In genomic region chr19:13814550-13814949, GRCh38 we compare ENCODE assay signal across 23 cellular contexts. TPM values are rescaled to one million over a fixed set of nuclear protein-coding genes. Genes with fewer than 3 reads are reported as not detected.
A peak's percentile ranks its signal among the peaks of the same experiment; 100 is the strongest.
DNase-seq lines count a peak whose midpoint lies in the region; ATAC-seq, FAIRE-seq and TF ChIP-seq lines count a peak whose summit lies in the region.
"Had no signal": no experiment of that assay in that cellular context is flagged by ENCODE, and none has a peak within 500 bp of the region (broad histone marks: within the 10 kb centered on the region; RNA-seq: fewer than 3 reads in every experiment).

No MANE protein-coding gene starts in this region.

- DNase-seq in Right ventricle myocardium inferior (ENCODE audit: missing footprints) (peak; percentile 56), left ventricle myocardium inferior (no peak), H1 (ENCODE audit: low read depth in 1 of 2, low spot score in 2 of 2) (no peak), osteoblast (ENCODE audit: insufficient read length, low spot score, missing footprints) (peak; percentile 27)
- DNase-seq in activated CD4-positive, alpha-beta T cell treated with anti-CD3 and anti-CD28 coated beads, Interleukin-2, amount 10 ng/mL, durations not matched to agents 24 days and 14 days = no peak
- no peak for DNase-seq in activated naive CD4-positive, alpha-beta T cell treated with anti-CD3 and anti-CD28 coated beads for 36 hours
- DNase-seq: Caco-2; CD4-positive, CD25-positive, alpha-beta regulatory T cell; CD8-positive, alpha-beta T cell; DMS153; DND-41; HFFc6 had no signal

- H4K91ac ChIP-seq in H1 (replicated peaks; ENCODE audit: insufficient read length, low read length) = no peak overlapping the region

- no peak for TF ChIP-seq POLR2A in H1 (IDR thresholded peaks at IDR 0.05; ENCODE audit: control extremely low read depth in 1 of 2, low read depth in 2 of 2, low read length in 2 of 2)

- H3K9ac ChIP-seq in H1 (replicated peaks in 1 of 4; ENCODE audit: extremely low read depth in 1 of 4, low read depth in 3 of 4, low read length in 3 of 4) = no peak overlapping the region
- H3K9ac ChIP-seq: BLaER1 had no signal

- H2AFZ ChIP-seq in H1 (ENCODE audit: low read length) (no peak overlapping the region), osteoblast (ENCODE audit: low read length) (no peak overlapping the region)
- H2AFZ ChIP-seq: GM23338 had no signal

- H3K79me1 ChIP-seq in H1 (ENCODE audit: low read depth, low read length) = peaks cover 3% of the 10 kb centered on the region; the same call in 1 of the 2 replicates

- H3K4me1 ChIP-seq in left ventricle myocardium inferior = no peaks in the 10 kb centered on the region
- H3K4me1 ChIP-seq in H1 (replicated peaks in 1 of 4; ENCODE audit: control insufficient read depth in 3 of 4, insufficient read depth in 4 of 4, low read length in 3 of 4) = peaks cover 0 to 5% (median 4%) of the 10 kb centered on the region in 4 experiments; a peak in 5 of 7 replicates
- H3K4me1 ChIP-seq in osteoblast (ENCODE audit: insufficient read depth, low read length) = no peaks in the 10 kb centered on the region
- H3K4me1 ChIP-seq: Caco-2 had no signal

- H2BK15ac ChIP-seq in H1 (ENCODE audit: low read length) = no peak overlapping the region

- no peak overlapping the region for H3K4ac ChIP-seq in H1 (replicated peaks; ENCODE audit: insufficient read length, low read depth, low read length)

- no peak overlapping the region for H2AK5ac ChIP-seq in H1 (ENCODE audit: low read depth, low read length)

- no peak overlapping the region for H3K18ac ChIP-seq in H1 (ENCODE audit: extremely low read depth, low read length)

- POLR2A ChIA-PET in H1 (lab: Charles Lee; ENCODE audit: partially characterized antibody) = interaction anchor here (0.6 to 7.7 kb wide), 6 partner anchors 9 to 32 kb away, joined by 3 to 55 read pairs (median 16); partner anchors contain the start of gene ZSWIM4

- ATAC-seq in Right ventricle myocardium inferior (no peak), GM21723 (IDR thresholded peaks at IDR 0.05; ENCODE audit: unreplicated experiment) (no peak)
- ATAC-seq: CD8-positive, alpha-beta T cell; GM23338; HCT116 had no signal

- no peak overlapping the region for H4K5ac ChIP-seq in H1 (ENCODE audit: insufficient read length, low read depth, low read length)

- no peaks in the 10 kb centered on the region for H3K27me3 Mint-ChIP-seq in activated CD4-positive, alpha-beta T cell treated with anti-CD3 and anti-CD28 coated beads, Interleukin-2, amount 10 ng/mL, durations not matched to agents 24 days and 14 days
- H3K27me3 Mint-ChIP-seq in activated naive CD4-positive, alpha-beta T cell treated with anti-CD3 and anti-CD28 coated beads for 36 hours (ENCODE audit: low read depth) = no peaks in the 10 kb centered on the region
- H3K27me3 Mint-ChIP-seq: B cell; CD4-positive, CD25-positive, alpha-beta regulatory T cell had no signal

- TF ChIP-seq RAD21 in H1 (IDR thresholded peaks at IDR 0.05 in 1 of 2, conservative IDR thresholded peaks at IDR 0.05 in 1 of 2; ENCODE audit: low read depth in 2 of 2, low read length in 2 of 2) = no peak

- intact Hi-C loops in Right ventricle myocardium inferior (cut with DNase I) (no loop called here), left ventricle myocardium inferior (cut with micrococcal nuclease) (no loop called here)
- intact Hi-C loops in activated CD4-positive, alpha-beta T cell treated with anti-CD3 and anti-CD28 coated beads, Interleukin-2, amount 10 ng/mL, durations not matched to agents 24 days and 14 days (cut with micrococcal nuclease) = no loop called here
- intact Hi-C loops in activated naive CD4-positive, alpha-beta T cell treated with anti-CD3 and anti-CD28 coated beads for 36 hours (cut with micrococcal nuclease) = no loop called here

- CTCF ChIA-PET in H1 (lab: Charles Lee; ENCODE audit: partially characterized antibody) = interaction anchor here (0.6 to 3.8 kb wide), 7 partner anchors 8 to 208 kb away, joined by 3 to 20 read pairs (median 4); no protein-coding TSS in a partner anchor
- CTCF ChIA-PET in activated naive CD4-positive, alpha-beta T cell treated with anti-CD3 and anti-CD28 coated beads for 36 hours (lab: Charles Lee) = interaction anchor here (0.6 to 1.0 kb wide), 3 partner anchors 48 to 1047 kb away, joined by 3 to 6 read pairs (median 4); no protein-coding TSS in a partner anchor

- H3K23me2 ChIP-seq in H1 (ENCODE audit: low read depth, low read length) = peaks cover 7% of the 10 kb centered on the region; the same call in 1 of the 2 replicates

- H3K4me2 ChIP-seq in H1 (ENCODE audit: insufficient read depth in 1 of 2, low read depth in 2 of 2, low read length in 2 of 2) (no peak overlapping the region), osteoblast (ENCODE audit: insufficient read depth, low read length) (no peak overlapping the region)
- H3K4me2 ChIP-seq: BLaER1, GM23338 had no signal

- WGBS in H1 (ENCODE audit: extremely low coverage in 1 of 2, insufficient coverage in 1 of 2, insufficient read length in 1 of 2, insufficient replicate concordance in 2 of 2, low coverage in 1 of 2, low lambda C conversion rate in 2 of 2, missing lambda C conversion rate in 1 of 2), 2 experiments = 95% methylated on average over 21 of the region's 21 CpGs; no CpG with 5 or more reads in 1 of the 2 experiments

- no peak for TF ChIP-seq EP300 in H1 (IDR thresholded peaks at IDR 0.05; ENCODE audit: borderline replicate concordance in 1 of 2, low read depth in 2 of 2, low read length in 2 of 2)

- H3K27ac ChIP-seq in left ventricle myocardium inferior (replicated peaks) (no peak overlapping the region), H1 (ENCODE audit: low read depth, low read length) (no peak overlapping the region), osteoblast (ENCODE audit: low read depth, low read length) (no peak overlapping the region)
- H3K27ac ChIP-seq: 22Rv1, BLaER1, C4-2B had no signal

- H2BK5ac ChIP-seq in H1 (ENCODE audit: low read depth, low read length) = no peak overlapping the region

- no peak overlapping the region for H2BK20ac ChIP-seq in H1 (ENCODE audit: low read length)

- H3K14ac ChIP-seq in H1 (ENCODE audit: insufficient read length) = no peak overlapping the region

- no peak for TF ChIP-seq CTCF in left ventricle myocardium inferior (IDR thresholded peaks at IDR 0.05; ENCODE audit: borderline replicate concordance)
- TF ChIP-seq CTCF in H1 (IDR thresholded peaks at IDR 0.05; ENCODE audit: control extremely low read depth in 1 of 3, insufficient read depth in 1 of 3, low read depth in 1 of 3, low read length in 3 of 3) = no peak
- TF ChIP-seq CTCF in osteoblast (IDR thresholded peaks at IDR 0.05; ENCODE audit: extremely low read depth, low read depth, low read length) = no peak

- H3K36me3 ChIP-seq in left ventricle myocardium inferior = peaks cover 32% of the 10 kb centered on the region
- peaks cover 2 to 30% (median 8%) of the 10 kb centered on the region in 4 experiments; a peak in 5 of 8 replicates for H3K36me3 ChIP-seq in H1 (ENCODE audit: control insufficient read depth in 2 of 4, insufficient read depth in 4 of 4, low read length in 3 of 4)
- peaks cover 33% of the 10 kb centered on the region for H3K36me3 ChIP-seq in osteoblast (ENCODE audit: insufficient read depth, low read length)

- no peak for FAIRE-seq in H1 (lab: Jason Lieb, UNC)
- FAIRE-seq: A204.1, G401.6, GM12892, H54 had no signal

- H2BK120ac ChIP-seq in H1 (replicated peaks; ENCODE audit: low read depth, low read length) = no peak overlapping the region

- H3K9me3 ChIP-seq in left ventricle myocardium inferior (replicated peaks) = no peaks in the 10 kb centered on the region
- H3K9me3 ChIP-seq in H1 (ENCODE audit: insufficient read depth in 2 of 2, low read depth in 1 of 2, low read length in 1 of 2) = no peaks in the 10 kb centered on the region
- no peaks in the 10 kb centered on the region for H3K9me3 ChIP-seq in osteoblast (ENCODE audit: low read depth, low read length)
- H3K9me3 ChIP-seq: BLaER1, Caco-2 had no signal

- H2BK12ac ChIP-seq in H1 (ENCODE audit: low read depth, low read length) = no peak overlapping the region

- H3K4me3 ChIP-seq in left ventricle myocardium inferior (no peak overlapping the region), H1 (ENCODE audit: extremely low read depth in 1 of 4, insufficient read depth in 2 of 4, low read depth in 3 of 4, low read length in 4 of 4) (no peak overlapping the region), osteoblast (ENCODE audit: insufficient read depth, low read length) (no peak overlapping the region)
- H3K4me3 ChIP-seq: BLaER1, GM23338 had no signal

- H3K79me2 ChIP-seq in H1 (ENCODE audit: control insufficient read depth in 1 of 2, insufficient read depth in 2 of 2, low read length in 2 of 2) (no peaks in the 10 kb centered on the region), osteoblast (ENCODE audit: insufficient read depth, low read length) (no peaks in the 10 kb centered on the region)

- H4K8ac ChIP-seq in H1 (ENCODE audit: extremely low read depth, insufficient read depth, low read length) = 0 out of 2 replicates have a peak overlapping the region, but pooled peaks have one; percentile 3

- H3K27me3 ChIP-seq in left ventricle myocardium inferior (ENCODE audit: low read depth) = no peaks in the 10 kb centered on the region
- no peaks in the 10 kb centered on the region for H3K27me3 ChIP-seq in H1 (replicated peaks in 1 of 4; ENCODE audit: control insufficient read depth in 3 of 4, extremely low read depth in 1 of 4, insufficient read depth in 3 of 4, low read length in 3 of 4)
- H3K27me3 ChIP-seq in osteoblast (ENCODE audit: insufficient read depth, low read length) = no peaks in the 10 kb centered on the region
- H3K27me3 ChIP-seq: BLaER1 had no signal

- H3K23ac ChIP-seq in H1 (ENCODE audit: insufficient read length) = no peak overlapping the region

- no peak overlapping the region for H3K56ac ChIP-seq in H1 (replicated peaks; ENCODE audit: insufficient read length, low read depth, low read length)

- H3K27ac Mint-ChIP-seq in activated CD4-positive, alpha-beta T cell treated with anti-CD3 and anti-CD28 coated beads, Interleukin-2, amount 10 ng/mL, durations not matched to agents 24 days and 14 days = no peak overlapping the region
- H3K27ac Mint-ChIP-seq in activated naive CD4-positive, alpha-beta T cell treated with anti-CD3 and anti-CD28 coated beads for 36 hours = no peak overlapping the region
- H3K27ac Mint-ChIP-seq: B cell; CD4-positive, CD25-positive, alpha-beta regulatory T cell; CD8-positive, alpha-beta T cell; GM23338; HFFc6 had no signal

- no peak overlapping the region for H3K4me3 Mint-ChIP-seq in activated CD4-positive, alpha-beta T cell treated with anti-CD3 and anti-CD28 coated beads, Interleukin-2, amount 10 ng/mL, durations not matched to agents 24 days and 14 days
- no peak overlapping the region for H3K4me3 Mint-ChIP-seq in activated naive CD4-positive, alpha-beta T cell treated with anti-CD3 and anti-CD28 coated beads for 36 hours
- H3K4me3 Mint-ChIP-seq: B cell; CD4-positive, CD25-positive, alpha-beta regulatory T cell; CD8-positive, alpha-beta T cell; GM23338; HFFc6 had no signal

- peaks cover 7% of the 10 kb centered on the region for H3K4me1 Mint-ChIP-seq in activated CD4-positive, alpha-beta T cell treated with anti-CD3 and anti-CD28 coated beads, Interleukin-2, amount 10 ng/mL, durations not matched to agents 24 days and 14 days
- H3K4me1 Mint-ChIP-seq in activated naive CD4-positive, alpha-beta T cell treated with anti-CD3 and anti-CD28 coated beads for 36 hours (ENCODE audit: low read depth) = no peaks in the 10 kb centered on the region

- peaks cover 22% of the 10 kb centered on the region for H3K36me3 Mint-ChIP-seq in activated CD4-positive, alpha-beta T cell treated with anti-CD3 and anti-CD28 coated beads, Interleukin-2, amount 10 ng/mL, durations not matched to agents 24 days and 14 days (ENCODE audit: low read depth)
- peaks cover 4% of the 10 kb centered on the region for H3K36me3 Mint-ChIP-seq in activated naive CD4-positive, alpha-beta T cell treated with anti-CD3 and anti-CD28 coated beads for 36 hours (ENCODE audit: low read depth)

- no peaks in the 10 kb centered on the region for H3K9me3 Mint-ChIP-seq in activated CD4-positive, alpha-beta T cell treated with anti-CD3 and anti-CD28 coated beads, Interleukin-2, amount 10 ng/mL, durations not matched to agents 24 days and 14 days
- H3K9me3 Mint-ChIP-seq in activated naive CD4-positive, alpha-beta T cell treated with anti-CD3 and anti-CD28 coated beads for 36 hours = no peaks in the 10 kb centered on the region
- H3K9me3 Mint-ChIP-seq: CD4-positive, CD25-positive, alpha-beta regulatory T cell; CD8-positive, alpha-beta T cell; GM23338 had no signal

- peaks cover 0 to 2% of the 10 kb centered on the region in 2 experiments for H4K20me1 ChIP-seq in H1 (replicated peaks in 1 of 2; ENCODE audit: control insufficient read depth in 1 of 2, insufficient read depth in 2 of 2, low read length in 2 of 2)
- no peaks in the 10 kb centered on the region for H4K20me1 ChIP-seq in osteoblast (ENCODE audit: insufficient read depth, low read length)
- H4K20me1 ChIP-seq: BLaER1 had no signal

RNA-seq across cellular contexts. Expression of gene ZSWIM4, which starts 19.3 kb away (rescaled TPM):
- 2.1 TPM for total RNA-seq in Right ventricle myocardium inferior
- total RNA-seq in left ventricle myocardium inferior = 2.6 TPM
- 31.1 and 32.7 TPM in 2 replicates for total RNA-seq in H1 (2021; fragmentation: NEBNext Ultra II Directional; extraction: Animal tissue kit (Norgen Biotek cat#: 25700))
- polyA plus RNA-seq in H1 (2011; rRNA removed) = 12.2 and 23.2 TPM in 2 replicates
- 10.9 TPM for polyA plus RNA-seq in H1 (2011; cell fraction: cytosol; rRNA removed)
- 21.2 TPM for polyA plus RNA-seq in H1 (2011; cell fraction: nucleus; rRNA removed)
- polyA plus RNA-seq in H1 (2012, experiment 1 of 2) = 13.1 to 23.1 TPM (median 21.0 TPM) in 4 replicates
- 20.0 TPM for polyA plus RNA-seq in H1 (2012, experiment 2 of 2)
- 17.0 TPM for polyA plus RNA-seq in H1 (2013, experiment 1 of 2)
- polyA plus RNA-seq in H1 (2013, experiment 2 of 2) = 17.3 TPM
- 8.9 and 10.8 TPM in 2 replicates for polyA minus RNA-seq in H1 (2011; rRNA and poly(A)+ RNA removed)
- polyA minus RNA-seq in H1 (2011; cell fraction: cytosol; rRNA and poly(A)+ RNA removed) = 23.9 TPM
- 13.5 TPM for polyA minus RNA-seq in H1 (2011; cell fraction: nucleus; rRNA and poly(A)+ RNA removed)
- total RNA-seq in osteoblast = 6.8 and 9.0 TPM in 2 replicates
- 7.3 and 7.5 TPM in 2 replicates for total RNA-seq in activated CD4-positive, alpha-beta T cell treated with anti-CD3 and anti-CD28 coated beads, Interleukin-2, amount 10 ng/mL, durations not matched to agents 24 days and 14 days
- 1 to 10 TPM; 6.7 to 7.1 TPM for total RNA-seq in activated naive CD4-positive, alpha-beta T cell treated with anti-CD3 and anti-CD28 coated beads for 36 hours

RNA-seq across cellular contexts. Expression of gene C19orf53, which starts 40.3 kb away (rescaled TPM):
- 89.9 TPM for total RNA-seq in Right ventricle myocardium inferior
- 97.7 TPM for total RNA-seq in left ventricle myocardium inferior
- total RNA-seq in H1 (2021; fragmentation: NEBNext Ultra II Directional; extraction: Animal tissue kit (Norgen Biotek cat#: 25700)) = 104 and 116 TPM in 2 replicates
- polyA plus RNA-seq in H1 (2011; rRNA removed) = 169 and 193 TPM in 2 replicates
- polyA plus RNA-seq in H1 (2011; cell fraction: cytosol; rRNA removed) = 245 TPM
- polyA plus RNA-seq in H1 (2011; cell fraction: nucleus; rRNA removed) = 182 TPM
- polyA plus RNA-seq in H1 (2012, experiment 1 of 2) = 163 to 238 TPM (median 229 TPM) in 4 replicates
- 247 TPM for polyA plus RNA-seq in H1 (2012, experiment 2 of 2)
- 287 TPM for polyA plus RNA-seq in H1 (2013, experiment 1 of 2)
- 294 TPM for polyA plus RNA-seq in H1 (2013, experiment 2 of 2)
- polyA minus RNA-seq in H1 (2011; rRNA and poly(A)+ RNA removed) = 41.1 and 45.8 TPM in 2 replicates
- polyA minus RNA-seq in H1 (2011; cell fraction: cytosol; rRNA and poly(A)+ RNA removed) = 65.8 TPM
- 48.6 TPM for polyA minus RNA-seq in H1 (2011; cell fraction: nucleus; rRNA and poly(A)+ RNA removed)
- total RNA-seq in osteoblast = 33.3 and 34.8 TPM in 2 replicates
- 142 and 143 TPM in 2 replicates for total RNA-seq in activated CD4-positive, alpha-beta T cell treated with anti-CD3 and anti-CD28 coated beads, Interleukin-2, amount 10 ng/mL, durations not matched to agents 24 days and 14 days
- 100 to 1,000 TPM; 116 to 132 TPM for total RNA-seq in activated naive CD4-positive, alpha-beta T cell treated with anti-CD3 and anti-CD28 coated beads for 36 hours

RNA-seq across cellular contexts. Expression of gene MRI1, which starts 50.2 kb away (rescaled TPM):
- total RNA-seq in Right ventricle myocardium inferior (13.0 TPM), left ventricle myocardium inferior (13.7 TPM), osteoblast (33.7 and 35.4 TPM in 2 replicates)
- total RNA-seq in H1 (2021; fragmentation: NEBNext Ultra II Directional; extraction: Animal tissue kit (Norgen Biotek cat#: 25700)) = 21.7 and 24.5 TPM in 2 replicates
- 29.5 and 44.6 TPM in 2 replicates for polyA plus RNA-seq in H1 (2011; rRNA removed)
- 35.0 TPM for polyA plus RNA-seq in H1 (2011; cell fraction: cytosol; rRNA removed)
- polyA plus RNA-seq in H1 (2011; cell fraction: nucleus; rRNA removed) = 91.3 TPM
- polyA plus RNA-seq in H1 (2012, experiment 1 of 2) = 14.6 to 20.0 TPM (median 18.0 TPM) in 4 replicates
- polyA plus RNA-seq in H1 (2012, experiment 2 of 2) = 21.8 TPM
- polyA plus RNA-seq in H1 (2013, experiment 1 of 2) = 21.4 TPM
- polyA plus RNA-seq in H1 (2013, experiment 2 of 2) = 20.1 TPM
- polyA minus RNA-seq in H1 (2011; rRNA and poly(A)+ RNA removed) = 14.9 and 18.8 TPM in 2 replicates
- 22.0 TPM for polyA minus RNA-seq in H1 (2011; cell fraction: cytosol; rRNA and poly(A)+ RNA removed)
- 18.2 TPM for polyA minus RNA-seq in H1 (2011; cell fraction: nucleus; rRNA and poly(A)+ RNA removed)
- 42.9 and 46.7 TPM in 2 replicates for total RNA-seq in activated CD4-positive, alpha-beta T cell treated with anti-CD3 and anti-CD28 coated beads, Interleukin-2, amount 10 ng/mL, durations not matched to agents 24 days and 14 days
- 10 to 100 TPM; 14.0 to 14.8 TPM for total RNA-seq in activated naive CD4-positive, alpha-beta T cell treated with anti-CD3 and anti-CD28 coated beads for 36 hours

Comparison
In these comparisons a context has a peak if more than half of its experiments do, and no peak if none do; other contexts are left out.
1. DNase-seq: peak in Right ventricle myocardium inferior (single experiment) and osteoblast (single experiment); none in left ventricle myocardium inferior (single experiment), H1 (0 of 2), activated CD4-positive, alpha-beta T cell treated with anti-CD3 and anti-CD28 coated beads, Interleukin-2, amount 10 ng/mL, durations not matched to agents 24 days and 14 days (single experiment) and activated naive CD4-positive, alpha-beta T cell treated with anti-CD3 and anti-CD28 coated beads for 36 hours (single experiment).